In the genomic region with DNA sequence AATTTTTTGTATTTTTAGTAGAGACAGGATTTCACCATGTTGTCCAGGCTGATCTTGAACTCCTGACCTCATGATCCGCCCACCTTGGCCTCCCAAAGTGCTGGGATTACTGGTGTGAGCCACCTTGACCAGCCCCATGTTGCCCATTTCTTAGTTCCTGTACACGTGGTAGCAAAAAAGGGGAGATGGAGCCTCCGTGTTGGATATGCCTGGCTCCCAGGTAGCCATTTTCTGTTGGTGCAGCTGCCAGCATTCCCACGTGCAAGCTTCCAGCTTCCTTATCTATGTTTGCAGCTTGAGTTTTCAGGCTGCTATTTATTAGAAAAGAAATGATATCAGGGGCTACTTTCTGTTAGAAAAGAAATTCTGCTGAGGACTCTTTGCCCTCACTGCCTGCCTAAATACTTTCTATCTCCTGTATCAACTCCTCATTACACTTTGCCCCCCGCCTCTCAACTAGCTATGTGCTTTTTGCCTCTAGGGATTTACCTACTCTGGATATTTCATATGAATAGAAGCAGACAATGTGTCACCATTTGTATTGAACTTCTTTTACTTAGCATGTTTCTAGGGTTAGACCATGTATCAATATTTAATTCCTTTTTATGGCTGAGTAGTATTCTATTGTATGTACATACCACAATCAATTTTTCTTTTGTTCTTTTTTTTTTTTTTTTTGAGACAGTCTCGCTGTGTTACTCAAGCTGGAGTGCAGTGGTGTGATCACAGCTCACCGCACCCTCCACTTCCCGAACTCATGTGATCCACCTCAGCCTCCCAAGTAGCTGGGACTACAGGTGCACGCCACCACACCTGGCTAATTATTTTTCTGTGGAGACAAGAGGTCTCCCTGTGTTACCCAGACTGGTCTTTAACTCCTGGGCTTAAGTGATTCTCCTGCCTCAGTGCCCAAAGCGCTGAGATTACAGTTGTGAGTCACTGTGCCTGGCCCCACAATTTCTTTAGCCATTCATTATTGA, we compare ENCODE assay signal across 24 cellular contexts. TPM values are rescaled to one million over a fixed set of nuclear protein-coding genes. Genes with fewer than 3 reads are reported as not detected.
"Had no signal": no experiment of that assay in that cellular context is flagged by ENCODE, and none has a peak within 500 bp of the region (broad histone marks: within the 10 kb centered on the region; RNA-seq: fewer than 3 reads in every experiment).

No MANE protein-coding gene starts in this region.

- H3K27me3 ChIP-seq: gastroesophageal sphincter, sigmoid colon, stomach, thyroid gland, upper lobe of right lung had no signal

- ATAC-seq: effector memory CD8-positive, alpha-beta T cell; gastroesophageal sphincter; stimulated activated memory B cell treated with anti-CD40 and anti-IgM and Interleukin-4, amounts not matched to agents 10 μg/mL and 1 μg/mL and 100 μg/mL, for 72 hours; upper lobe of right lung had no signal

- H3K36me3 ChIP-seq: gastroesophageal sphincter, stomach, thyroid gland had no signal

- H3K9me3 ChIP-seq: thyroid gland, upper lobe of right lung had no signal

- H3K27ac ChIP-seq: gastroesophageal sphincter, sigmoid colon, stomach, thyroid gland, upper lobe of right lung had no signal

- DNase-seq: activated CD4-positive, alpha-beta T cell treated with anti-CD3 and anti-CD28 coated beads for 4 hours; activated CD4-positive, alpha-beta T cell treated with anti-CD3 and anti-CD28 coated beads, Interleukin-2, amount 50 U/mL, for 4 hours; activated CD4-positive, CD25-positive, alpha-beta regulatory T cell; activated gamma-delta T cell; activated naive CD4-positive, alpha-beta T cell treated with anti-CD3 and anti-CD28 coated beads, Interleukin-2, amount 50 U/mL, for 16 hours; amniotic stem cell; caudate nucleus; cortex of kidney; effector memory CD8-positive, alpha-beta T cell; hypothalamus; naive B cell; occipital lobe; sigmoid colon; small intestine; stimulated activated CD4-positive, alpha-beta T cell treated with anti-CD3 and anti-CD28 coated beads, Interleukin-4, amount 100 ng/mL, for 24 hours; stomach; SW 1271; T1000; thyroid gland; upper lobe of right lung had no signal

- H3K4me3 ChIP-seq: gastroesophageal sphincter, sigmoid colon, stomach, thyroid gland, upper lobe of right lung had no signal

- FAIRE-seq: astrocyte, small intestine had no signal

RNA-seq across cellular contexts. Expression of a gene that starts 8.9 kb away (rescaled TPM):
- polyA plus RNA-seq: neural cell had no signal
